In the genomic region with DNA sequence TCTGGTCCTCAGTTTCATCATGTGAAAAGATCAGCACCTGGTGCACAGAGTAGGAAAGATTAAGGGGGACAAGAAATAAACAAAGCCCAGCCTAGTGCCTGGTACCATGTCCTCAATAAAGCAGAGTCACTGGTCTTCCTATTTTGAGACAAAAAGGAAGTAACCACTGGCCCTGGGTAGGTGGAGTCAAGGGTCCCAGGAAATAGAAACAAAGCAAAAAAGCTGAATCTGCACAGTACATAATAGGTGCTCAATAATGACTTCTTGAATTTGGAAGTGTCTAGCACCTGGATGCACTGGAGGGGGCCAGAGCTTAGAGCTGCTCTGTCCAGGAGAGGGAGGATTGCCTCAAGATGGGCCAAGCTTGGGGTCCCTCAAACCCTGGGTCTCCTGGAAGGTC, we compare ENCODE assay signal across 16 cellular contexts. TPM values are rescaled to one million over a fixed set of nuclear protein-coding genes. Genes with fewer than 3 reads are reported as not detected.
DNase-seq lines count a peak whose midpoint lies in the region; ATAC-seq and TF ChIP-seq lines count a peak whose summit lies in the region.
"Had no signal": no experiment of that assay in that cellular context is flagged by ENCODE, and none has a peak within 500 bp of the region (broad histone marks: within the 10 kb centered on the region; RNA-seq: fewer than 3 reads in every experiment).

No MANE protein-coding gene starts in this region.

- H3K27ac ChIP-seq in BLaER1 (no peak overlapping the region), HEK293 (ENCODE audit: extremely low read depth, low read depth, low read length) (no peak overlapping the region), endodermal cell (ENCODE audit: low read depth, low read length) (no peak overlapping the region), A673 (ENCODE audit: low read depth, low read length, poor library complexity, severe bottlenecking) (no peak overlapping the region)
- H3K27ac ChIP-seq: SJCRH30 had no signal

- H3K4me3 ChIP-seq in BLaER1 (no peak overlapping the region), HEK293 (ENCODE audit: low read depth, low read length) (no peak overlapping the region), endodermal cell (ENCODE audit: low read length) (no peak overlapping the region), A673 (ENCODE audit: low read depth, low read length, poor library complexity, severe bottlenecking) (no peak overlapping the region)
- H3K4me3 ChIP-seq: SJCRH30 had no signal

- intact Hi-C loops in A673 (cut with micrococcal nuclease; ENCODE audit: unreplicated experiment) = loop anchor here (10.0 kb wide), 1 partner anchor 156 kb away; no protein-coding TSS in a partner anchor

- peaks cover 37% of the 10 kb centered on the region for H3K27me3 ChIP-seq in BLaER1
- H3K27me3 ChIP-seq in endodermal cell (ENCODE audit: control insufficient read depth, insufficient read depth, low read length, poor library complexity, severe bottlenecking) = peaks cover 20% of the 10 kb centered on the region
- peaks cover 16% of the 10 kb centered on the region for H3K27me3 ChIP-seq in A673 (replicated peaks; ENCODE audit: insufficient read depth, low read depth, low read length, poor library complexity)
- H3K27me3 ChIP-seq: SJCRH30 had no signal

- no peak overlapping the region for H3K9ac ChIP-seq in BLaER1
- no peak overlapping the region for H3K9ac ChIP-seq in endodermal cell (ENCODE audit: extremely low read depth, low read length, poor library complexity, severe bottlenecking)

- H3K9me3 ChIP-seq in BLaER1 = no peaks in the 10 kb centered on the region
- no peaks in the 10 kb centered on the region for H3K9me3 ChIP-seq in HEK293 (ENCODE audit: control insufficient read depth, insufficient read depth, low read depth, low read length)
- no peaks in the 10 kb centered on the region for H3K9me3 ChIP-seq in endodermal cell (ENCODE audit: control insufficient read depth, low read length)
- no peaks in the 10 kb centered on the region for H3K9me3 ChIP-seq in A673 (ENCODE audit: low read depth, low read length, poor library complexity, severe bottlenecking)

- no peaks in the 10 kb centered on the region for H3K9me3 Mint-ChIP-seq in naive thymus-derived CD8-positive, alpha-beta T cell
- H3K9me3 Mint-ChIP-seq in endodermal cell (no peaks in the 10 kb centered on the region), osteocyte (ENCODE audit: unreplicated experiment) (no peaks in the 10 kb centered on the region)

- POLR2A ChIA-PET in HEK293 (lab: Yijun Ruan, JAX) = no interaction called here
- POLR2A ChIA-PET in naive thymus-derived CD8-positive, alpha-beta T cell (lab: Charles Lee) = no interaction called here
- POLR2A ChIA-PET in A673 (lab: Charles Lee; ENCODE audit: low non-redundant PET) = interaction anchor here (0.7 kb wide), 1 partner anchor 129 kb away, joined by 3 read pairs; no protein-coding TSS in a partner anchor

- peaks cover 30% of the 10 kb centered on the region for H4K20me1 ChIP-seq in BLaER1

- peaks cover 22 to 53% (median 46%) of the 10 kb centered on the region in 5 donors for H3K27me3 Mint-ChIP-seq in naive thymus-derived CD8-positive, alpha-beta T cell
- H3K27me3 Mint-ChIP-seq in endodermal cell (ENCODE audit: insufficient read depth) = peaks cover 30% of the 10 kb centered on the region
- H3K27me3 Mint-ChIP-seq in osteocyte (ENCODE audit: unreplicated experiment) = no peaks in the 10 kb centered on the region

- H3K4me1 Mint-ChIP-seq in naive thymus-derived CD8-positive, alpha-beta T cell = peaks cover 0 to 20% (median 4%) of the 10 kb centered on the region in 4 donors
- H3K4me1 Mint-ChIP-seq in endodermal cell (peaks cover 26% of the 10 kb centered on the region), osteocyte (ENCODE audit: unreplicated experiment) (peaks cover 21% of the 10 kb centered on the region)

- H3K4me1 ChIP-seq in BLaER1 (peaks cover 43% of the 10 kb centered on the region), HEK293 (ENCODE audit: control insufficient read depth, insufficient read depth, low read length) (peaks cover 2% of the 10 kb centered on the region; the same call in 1 of the 2 replicates), endodermal cell (ENCODE audit: control insufficient read depth, insufficient read depth, low read length) (no peaks in the 10 kb centered on the region), A673 (ENCODE audit: insufficient read depth, low read length, poor library complexity, severe bottlenecking) (peaks cover 4% of the 10 kb centered on the region)

- H3K27ac Mint-ChIP-seq in naive thymus-derived CD8-positive, alpha-beta T cell = no peak overlapping the region
- H3K27ac Mint-ChIP-seq in endodermal cell (no peak overlapping the region), osteocyte (ENCODE audit: unreplicated experiment) (no peak overlapping the region)

- CTCF ChIA-PET in HEK293 (lab: Yijun Ruan, JAX) = interaction anchor here (0.6 to 2.1 kb wide), 12 partner anchors 9 to 461 kb away, joined by 3 to 13 read pairs (median 3); no protein-coding TSS in a partner anchor
- CTCF ChIA-PET in A673 (lab: Charles Lee) = interaction anchor here (0.6 kb wide), 1 partner anchor 68 kb away, joined by 8 read pairs; no protein-coding TSS in a partner anchor

- H3K36me3 Mint-ChIP-seq in naive thymus-derived CD8-positive, alpha-beta T cell = peaks cover 0 to 2% (median 0%) of the 10 kb centered on the region in 3 donors
- H3K36me3 Mint-ChIP-seq in endodermal cell (ENCODE audit: low read depth) = no peaks in the 10 kb centered on the region
- H3K36me3 Mint-ChIP-seq in osteocyte (ENCODE audit: unreplicated experiment) = no peaks in the 10 kb centered on the region

- H3K36me3 ChIP-seq in BLaER1 (no peaks in the 10 kb centered on the region), HEK293 (ENCODE audit: control insufficient read depth in 2 of 2, insufficient read depth in 1 of 2, low read length in 2 of 2) (no peaks in the 10 kb centered on the region), endodermal cell (ENCODE audit: control insufficient read depth, insufficient read depth, low read length) (no peaks in the 10 kb centered on the region), A673 (ENCODE audit: insufficient read depth, low read length, poor library complexity, severe bottlenecking) (no peaks in the 10 kb centered on the region)
- H3K36me3 ChIP-seq: SJCRH30 had no signal

- BruUV-seq in A673 (replicated peaks; lab: Mats Ljungman, UMichigan) = no TSS peak

- no peak for ATAC-seq in naive thymus-derived CD8-positive, alpha-beta T cell

- TF ChIP-seq CTCF in HEK293 (tag by site-specific recombination; IDR thresholded peaks at IDR 0.05) (no peak), endodermal cell (conservative IDR thresholded peaks at IDR 0.05) (no peak), osteocyte (IDR thresholded peaks at IDR 0.05) (no peak), A673 (conservative IDR thresholded peaks at IDR 0.05; ENCODE audit: low read depth, low read length) (no peak)

- peak overlapping the region; percentile 4; the same call in 1 of the 2 replicates for H3K4me2 ChIP-seq in BLaER1

- H3K4me3 Mint-ChIP-seq in naive thymus-derived CD8-positive, alpha-beta T cell = peak overlapping the region in 7 of 10 donors; percentile 24 to 62 (median 37)
- no peak overlapping the region for H3K4me3 Mint-ChIP-seq in endodermal cell
- no peak overlapping the region for H3K4me3 Mint-ChIP-seq in osteocyte (ENCODE audit: unreplicated experiment)

- peak; percentile 28 for DNase-seq in SKM-1 treated with dmso at 0.1 percent for 144 hours (lab: John Stamatoyannopoulos, UW; ENCODE audit: unreplicated experiment)
- no peak for DNase-seq in naive thymus-derived CD8-positive, alpha-beta T cell
- no peak for DNase-seq in endodermal cell
- no peak for DNase-seq in NCI-H2171 treated with DMSO at 0.1 percent for 48 hours (lab: John Stamatoyannopoulos, UW)
- DNase-seq in osteocyte (ENCODE audit: extremely low spot score, unreplicated experiment) = no peak
- no peak for DNase-seq in A673 (ENCODE audit: low spot score)
- DNase-seq: AML-193, MM.1S, NCI-H1436, NCI-H2081 treated with DMSO at 0.1 percent for 48 hours, NCI-H226 had no signal

TF ChIP-seq in HEK293, 187 proteins besides CTCF, POLR2A, EP300 and RAD21:
- TF ChIP-seq ZNF354C (tag by site-specific recombination; IDR thresholded peaks at IDR 0.05; ENCODE audit: borderline replicate concordance, low read depth) = no peak
- TF ChIP-seq ZNF664 (tag by site-specific recombination; IDR thresholded peaks at IDR 0.05) = peak; percentile 63; the same call in 1 of the 2 replicates
- TF ChIP-seq ZNF654 (tag by site-specific recombination; IDR thresholded peaks at IDR 0.05; ENCODE audit: low read depth) = no peak

RNA-seq across cellular contexts. Expression of a gene that starts 1.9 kb away (rescaled TPM):
- under 1 TPM; 0.21 to 0.25 TPM for total RNA-seq in naive thymus-derived CD8-positive, alpha-beta T cell
- not detected for polyA plus RNA-seq in naive thymus-derived CD8-positive, alpha-beta T cell
- total RNA-seq in endodermal cell (10 to 100 TPM; 34.0 to 50.7 TPM), osteocyte (32.5 and 33.6 TPM in 2 replicates), A673 (2021) (10.4 and 12.3 TPM in 2 replicates)
- polyA plus RNA-seq in endodermal cell (2013, experiment 1 of 2) = 49.8 TPM
- polyA plus RNA-seq in endodermal cell (2013, experiment 2 of 2) = 46.5 TPM

RNA-seq across cellular contexts. Expression of a gene that starts 55.7 kb away (rescaled TPM):
- total RNA-seq in naive thymus-derived CD8-positive, alpha-beta T cell = not detected
- not detected for polyA plus RNA-seq in naive thymus-derived CD8-positive, alpha-beta T cell
- not detected for total RNA-seq in endodermal cell
- not detected for polyA plus RNA-seq in endodermal cell (2013, experiment 1 of 2)
- polyA plus RNA-seq in endodermal cell (2013, experiment 2 of 2) = not detected
- not detected in 2 replicates for total RNA-seq in osteocyte
- total RNA-seq in A673 (2021) = not detected in 2 replicates
- total RNA-seq: H4, HepG2, SJCRH30 had no signal
- polyA plus RNA-seq: HepG2 had no signal

Comparison
In these comparisons a context has a peak if more than half of its experiments do, and no peak if none do; other contexts are left out.
1. H3K4me3 Mint-ChIP-seq: peak in naive thymus-derived CD8-positive, alpha-beta T cell (7 of 10); none in endodermal cell (single experiment) and osteocyte (single experiment).